In genomic region chr11:65776196-65776595, GRCh38 we compare ENCODE assay signal across 15 cellular contexts. TPM values are rescaled to one million over a fixed set of nuclear protein-coding genes. Genes with fewer than 3 reads are reported as not detected.
DNase-seq lines count a peak whose midpoint lies in the region; ATAC-seq and TF ChIP-seq lines count a peak whose summit lies in the region.
"Had no signal": no experiment of that assay in that cellular context is flagged by ENCODE, and none has a peak within 500 bp of the region (broad histone marks: within the 10 kb centered on the region; RNA-seq: fewer than 3 reads in every experiment).

No MANE protein-coding gene starts in this region.

- no peaks in the 10 kb centered on the region; the same call in 1 of the 2 replicates for H4K20me1 ChIP-seq in PC-9 (ENCODE audit: insufficient read depth)

- H3K36me3 ChIP-seq in PC-9 (ENCODE audit: low read depth) (0 out of 2 replicates have a peak, but pooled peaks cover 3% of the 10 kb centered on the region), esophagus squamous epithelium (peaks cover 16 to 33% (median 23%) of the 10 kb centered on the region in 3 donors), thyroid gland (peaks cover 16 to 20% of the 10 kb centered on the region in 2 donors)

- DNase-seq in GF-D8 (lab: John Stamatoyannopoulos, UW) = peak; percentile 99
- peak in 1 of 2 experiments; percentile 68 for DNase-seq in PC-9
- DNase-seq in esophagus squamous epithelium (lab: John Stamatoyannopoulos, UW) = no peak
- peak; percentile 80 for DNase-seq in posterior vena cava (ENCODE audit: low spot score)
- no peak for DNase-seq in erythroblast (lab: John Stamatoyannopoulos, UW)
- DNase-seq in NCI-H2227 (lab: John Stamatoyannopoulos, UW; ENCODE audit: unreplicated experiment) = no peak
- no peak for DNase-seq in thyroid gland
- DNase-seq: heart left ventricle, right cardiac atrium had no signal

- H3K4me1 ChIP-seq in PC-9 (replicated peaks; ENCODE audit: insufficient read depth) (peaks cover 23% of the 10 kb centered on the region), esophagus squamous epithelium (peaks cover 17 to 67% (median 51%) of the 10 kb centered on the region in 3 donors), thyroid gland (peaks cover 9 to 20% of the 10 kb centered on the region in 2 donors)

- H3K79me2 ChIP-seq in PC-9 (ENCODE audit: low read depth) = peaks cover 13% of the 10 kb centered on the region

- CTCF ChIA-PET in PC-9 (lab: Charles Lee) = interaction anchor here (0.6 to 1.0 kb wide), 2 partner anchors 46 to 112 kb away, joined by 10 read pairs; partner anchors contain the start of gene FIBP

- POLR2A ChIA-PET in PC-9 (lab: Charles Lee; ENCODE audit: unreplicated experiment) = interaction anchor here (0.5 to 0.7 kb wide), 3 partner anchors 32 to 245 kb away, joined by 3 to 9 read pairs (median 4); partner anchors contain the start of gene RNASEH2C

- H3K27ac ChIP-seq in PC-9 (peak overlapping the region; percentile 62), esophagus squamous epithelium (peak overlapping the region; percentile 19 to 83 (median 48)), thyroid gland (no peak overlapping the region)
- H3K27ac ChIP-seq: SJSA1 had no signal

- H3K4me3 ChIP-seq in PC-9 (no peak overlapping the region), esophagus squamous epithelium (no peak overlapping the region), thyroid gland (replicated peaks in 1 of 3) (no peak overlapping the region)
- H3K4me3 ChIP-seq: heart left ventricle, K562, SJSA1 had no signal

- no peak for ATAC-seq in HG03565 (IDR thresholded peaks at IDR 0.05; ENCODE audit: unreplicated experiment)
- ATAC-seq: HCT116, heart left ventricle, K562, right cardiac atrium had no signal

- no peaks in the 10 kb centered on the region for H3K9me2 ChIP-seq in PC-9 (ENCODE audit: insufficient read depth)

- H3K9me3 ChIP-seq in PC-9 (ENCODE audit: insufficient read depth, low read depth) (no peaks in the 10 kb centered on the region), esophagus squamous epithelium (no peaks in the 10 kb centered on the region), thyroid gland (no peaks in the 10 kb centered on the region)
- H3K9me3 ChIP-seq: heart left ventricle had no signal

- TF ChIP-seq POLR2A in esophagus squamous epithelium (IDR thresholded peaks at IDR 0.05) (no peak), erythroblast (IDR thresholded peaks at IDR 0.05; ENCODE audit: low read length) (no peak), thyroid gland (IDR thresholded peaks at IDR 0.05) (no peak)

- H3K27me3 ChIP-seq in PC-9 (ENCODE audit: insufficient read depth, low read depth) (no peaks in the 10 kb centered on the region), esophagus squamous epithelium (no peaks in the 10 kb centered on the region), thyroid gland (no peaks in the 10 kb centered on the region)
- H3K27me3 ChIP-seq: heart left ventricle, SJSA1 had no signal

- intact Hi-C loops in PC-9 (cut with micrococcal nuclease; ENCODE audit: unreplicated experiment) (no loop called here), esophagus squamous epithelium (cut with DNase I) (loop anchor here (10.0 kb wide), 1 partner anchor 61 kb away; the partner anchor contains the start of gene KAT5), posterior vena cava (cut with DNase I) (no loop called here), thyroid gland (cut with DNase I) (no loop called here)

- 56 to 73% methylated on average over 5 to 6 of the region's 8 CpGs for WGBS in esophagus squamous epithelium, 2 donors
- WGBS in thyroid gland, 2 donors = 82 to 85% methylated on average over 7 to 8 of the region's 8 CpGs

- TF ChIP-seq CTCF in PC-9 (conservative IDR thresholded peaks at IDR 0.05) (no peak), esophagus squamous epithelium (IDR thresholded peaks at IDR 0.05) (no peak), thyroid gland (IDR thresholded peaks at IDR 0.05) (no peak)

- H2AFZ ChIP-seq in PC-9 = no peak overlapping the region

- H3F3A ChIP-seq in PC-9 (ENCODE audit: insufficient read depth, low read depth) = peaks cover 28% of the 10 kb centered on the region; the same call in 1 of the 2 replicates

- no TSS peak for BruUV-seq in PC-9 (replicated peaks; lab: Mats Ljungman, UMichigan)

- H3K4me2 ChIP-seq in PC-9 = peak overlapping the region; percentile 46

RNA-seq across cellular contexts. Expression of gene AP5B1, which starts 4.6 kb away (rescaled TPM):
- total RNA-seq in PC-9 (2021) (20.8 and 28.0 TPM in 2 replicates), esophagus squamous epithelium (10 to 100 TPM; 16.4 to 38.5 (median 23.3) TPM), posterior vena cava (10 to 100 TPM; 10.7 to 15.3 TPM), thyroid gland (10 to 100 TPM; 21.8 to 43.2 (median 25.3) TPM)

RNA-seq across cellular contexts. Expression of gene OVOL1, which starts 10.7 kb away (rescaled TPM):
- total RNA-seq in PC-9 (2021) (10.2 and 10.5 TPM in 2 replicates), esophagus squamous epithelium (10 to 100 TPM; 26.5 to 90.9 (median 55.3) TPM), posterior vena cava (not detected), thyroid gland (1 to 10 TPM; 1.1 to 6.6 (median 5.2) TPM)
- total RNA-seq: dermis microvascular lymphatic vessel endothelial cell, heart left ventricle, lung microvascular endothelial cell, right cardiac atrium, SJSA1 had no signal

RNA-seq across cellular contexts. Expression of gene RNASEH2C, which starts 55.6 kb away (rescaled TPM):
- total RNA-seq in PC-9 (2021) = 31.8 and 42.4 TPM in 2 replicates
- total RNA-seq in esophagus squamous epithelium = 10 to 100 TPM; 39.9 to 59.5 (median 50.8) TPM
- total RNA-seq in posterior vena cava = 10 to 100 TPM; 43.7 to 45.0 TPM
- 100 to 1,000 TPM in 3 of 4 donors, 10 to 100 TPM in 1; 48.8 to 135 (median 118) TPM for total RNA-seq in thyroid gland

RNA-seq across cellular contexts. Expression of gene SNX32, which starts 57.6 kb away (rescaled TPM):
- total RNA-seq in PC-9 (2021) (not detected in 2 replicates), esophagus squamous epithelium (under 1 TPM in 1 of 4 donors, not detected in 3; 0.38 TPM), posterior vena cava (under 1 TPM; 0.52 to 0.65 TPM), thyroid gland (under 1 TPM in 1 of 4 donors, not detected in 3; 0.45 TPM)
- total RNA-seq: K562 had no signal

Comparison
In these comparisons a context has a peak if more than half of its experiments do, and no peak if none do; other contexts are left out.
1. DNase-seq: peak in GF-D8 (single experiment) and posterior vena cava (single experiment); none in esophagus squamous epithelium (single experiment), erythroblast (0 of 2), NCI-H2227 (single experiment) and thyroid gland (0 of 2).
2. H3K27ac ChIP-seq: peak in PC-9 (single experiment) and esophagus squamous epithelium (4 of 4); none in thyroid gland (0 of 3).